9 cellular contexts compared by ENCODE assay signal in the genomic region with DNA sequence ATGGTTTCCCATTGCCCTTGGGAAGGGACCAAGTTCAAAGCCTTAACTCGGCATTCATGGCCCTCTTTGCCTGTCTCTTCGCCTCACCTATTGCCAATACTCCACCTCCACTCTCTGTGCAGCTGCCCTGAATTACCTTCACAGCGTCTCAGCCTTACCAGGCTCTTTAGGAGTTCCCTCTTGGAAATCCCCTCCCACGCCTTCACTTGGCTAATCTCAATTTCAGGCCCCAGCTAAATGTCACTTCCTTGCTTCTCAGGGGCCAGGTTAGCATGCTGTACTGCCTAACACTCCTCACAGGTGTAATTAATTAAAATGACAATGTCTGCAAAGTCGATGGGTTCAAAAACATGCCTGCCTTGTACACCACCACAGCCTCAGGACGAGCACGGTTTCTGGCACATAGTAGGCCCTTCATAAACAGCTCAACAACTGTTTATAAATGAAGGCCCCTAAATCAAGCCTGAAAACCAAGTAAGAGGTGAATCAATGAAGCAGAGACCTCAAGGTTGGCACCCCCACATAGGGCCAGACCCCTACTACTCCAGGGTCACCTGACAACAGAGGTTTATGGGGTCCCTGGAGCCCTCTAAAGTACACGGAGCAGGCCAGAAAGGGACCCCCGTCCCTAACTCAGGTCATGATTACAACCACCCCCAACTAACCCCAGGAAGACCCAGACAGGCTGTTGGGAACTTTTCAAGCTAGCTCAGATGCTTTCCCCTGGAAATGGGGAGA. TPM values are rescaled to one million over a fixed set of nuclear protein-coding genes. Genes with fewer than 3 reads are reported as not detected.
DNase-seq lines count a peak whose midpoint lies in the region; ATAC-seq and TF ChIP-seq lines count a peak whose summit lies in the region.
"Had no signal": no experiment of that assay in that cellular context is flagged by ENCODE, and none has a peak within 500 bp of the region (broad histone marks: within the 10 kb centered on the region; RNA-seq: fewer than 3 reads in every experiment).

No MANE protein-coding gene starts in this region.

- no peaks in the 10 kb centered on the region for H3K9me3 ChIP-seq in right lobe of liver
- H3K9me3 ChIP-seq in thymus (ENCODE audit: control insufficient read depth) = no peaks in the 10 kb centered on the region

- DNase-seq in activated effector memory CD4-positive, alpha-beta T cell treated with anti-CD3 and anti-CD28 coated beads, Interleukin-2, amount 50 U/mL, for 16 hours = peak; percentile 66
- no peak for DNase-seq in activated effector memory CD4-positive, alpha-beta T cell treated with Interleukin-2 at 50 U/mL for 16 hours
- DNase-seq in activated T-helper 1 cell treated with anti-CD3 and anti-CD28 coated beads, Interleukin-12 subunit alpha, Interleukin-12 subunit beta, Interleukin-2, Interleukin-4 antibody, amounts not matched to agents 30 ng/mL and 10 ng/mL and 1 ng/mL, durations not matched to agents 14 hours and 24 hours and 36 hours (ENCODE audit: low spot score) = peak; percentile 19
- DNase-seq in right lobe of liver (no peak), RKO (ENCODE audit: low spot score) (no peak), dermis blood vessel endothelial cell (no peak)

- H3K27ac ChIP-seq in right lobe of liver (peak overlapping the region in 2 of 3 donors; percentile 54 to 76), thymus (ENCODE audit: low read depth) (peak overlapping the region; percentile 47)

- no peak overlapping the region for H3K4me3 ChIP-seq in right lobe of liver
- no peak overlapping the region for H3K4me3 ChIP-seq in thymus (ENCODE audit: low read length)

- WGBS in right lobe of liver (ENCODE audit: insufficient coverage, low coverage, low lambda C conversion rate, missing lambda C conversion rate) = 81% methylated on average over 9 of the region's 9 CpGs
- 86% methylated on average over 9 of the region's 9 CpGs for WGBS in thymus

- H3K36me3 Mint-ChIP-seq in activated T-helper 1 cell treated with anti-CD3 and anti-CD28 coated beads, Interleukin-12 subunit alpha, Interleukin-12 subunit beta, Interleukin-2, Interleukin-4 antibody, amounts not matched to agents 30 ng/mL and 10 ng/mL and 1 ng/mL, durations not matched to agents 14 hours and 24 hours and 36 hours (ENCODE audit: low read depth) = peaks cover 5% of the 10 kb centered on the region

- H3K4me1 Mint-ChIP-seq in activated T-helper 1 cell treated with anti-CD3 and anti-CD28 coated beads, Interleukin-12 subunit alpha, Interleukin-12 subunit beta, Interleukin-2, Interleukin-4 antibody, amounts not matched to agents 30 ng/mL and 10 ng/mL and 1 ng/mL, durations not matched to agents 14 hours and 24 hours and 36 hours (ENCODE audit: low read depth) = peaks cover 69% of the 10 kb centered on the region

- peaks cover 3% of the 10 kb centered on the region for H3K27me3 Mint-ChIP-seq in activated T-helper 1 cell treated with anti-CD3 and anti-CD28 coated beads, Interleukin-12 subunit alpha, Interleukin-12 subunit beta, Interleukin-2, Interleukin-4 antibody, amounts not matched to agents 30 ng/mL and 10 ng/mL and 1 ng/mL, durations not matched to agents 14 hours and 24 hours and 36 hours (ENCODE audit: insufficient read depth)

- intact Hi-C loops in activated T-helper 1 cell treated with anti-CD3 and anti-CD28 coated beads, Interleukin-12 subunit alpha, Interleukin-12 subunit beta, Interleukin-2, Interleukin-4 antibody, amounts not matched to agents 30 ng/mL and 10 ng/mL and 1 ng/mL, durations not matched to agents 14 hours and 24 hours and 36 hours (cut with micrococcal nuclease) = loop anchor here (1.0 to 10.0 kb wide), 4 partner anchors 11 to 550 kb away; partner anchors contain the start of genes EEF2K and POLR3E
- intact Hi-C loops in right lobe of liver (cut with DNase I) = no loop called here

- no peaks in the 10 kb centered on the region for H3K36me3 ChIP-seq in right lobe of liver
- no peaks in the 10 kb centered on the region for H3K36me3 ChIP-seq in thymus (ENCODE audit: control insufficient read depth, insufficient read depth)

- peak overlapping the region; percentile 83 for H3K4me3 Mint-ChIP-seq in activated T-helper 1 cell treated with anti-CD3 and anti-CD28 coated beads, Interleukin-12 subunit alpha, Interleukin-12 subunit beta, Interleukin-2, Interleukin-4 antibody, amounts not matched to agents 30 ng/mL and 10 ng/mL and 1 ng/mL, durations not matched to agents 14 hours and 24 hours and 36 hours

- peaks cover 0 to 14% (median 4%) of the 10 kb centered on the region in 4 donors for H3K4me1 ChIP-seq in right lobe of liver
- H3K4me1 ChIP-seq in thymus (ENCODE audit: control insufficient read depth, insufficient read depth, low read length) = peaks cover 14% of the 10 kb centered on the region

- ATAC-seq in right lobe of liver = no peak
- no peak for ATAC-seq in esophagus mucosa

- no peak for TF ChIP-seq CTCF in right lobe of liver (IDR thresholded peaks at IDR 0.05)

- H3K27me3 ChIP-seq in right lobe of liver = no peaks in the 10 kb centered on the region
- no peaks in the 10 kb centered on the region for H3K27me3 ChIP-seq in thymus (ENCODE audit: control insufficient read depth, insufficient read depth)

- no peaks in the 10 kb centered on the region for H3K9me3 Mint-ChIP-seq in activated T-helper 1 cell treated with anti-CD3 and anti-CD28 coated beads, Interleukin-12 subunit alpha, Interleukin-12 subunit beta, Interleukin-2, Interleukin-4 antibody, amounts not matched to agents 30 ng/mL and 10 ng/mL and 1 ng/mL, durations not matched to agents 14 hours and 24 hours and 36 hours

- TF ChIP-seq POLR2A in right lobe of liver (IDR thresholded peaks at IDR 0.05) = no peak

- peak overlapping the region; percentile 95 for H3K27ac Mint-ChIP-seq in activated T-helper 1 cell treated with anti-CD3 and anti-CD28 coated beads, Interleukin-12 subunit alpha, Interleukin-12 subunit beta, Interleukin-2, Interleukin-4 antibody, amounts not matched to agents 30 ng/mL and 10 ng/mL and 1 ng/mL, durations not matched to agents 14 hours and 24 hours and 36 hours

RNA-seq across cellular contexts. Expression of gene EEF2K, which starts 11.2 kb away (rescaled TPM):
- total RNA-seq in activated T-helper 1 cell treated with anti-CD3 and anti-CD28 coated beads, Interleukin-12 subunit alpha, Interleukin-12 subunit beta, Interleukin-2, Interleukin-4 antibody, amounts not matched to agents 30 ng/mL and 10 ng/mL and 1 ng/mL, durations not matched to agents 14 hours and 24 hours and 36 hours = 28.3 and 30.5 TPM in 2 replicates
- total RNA-seq in right lobe of liver (10 to 100 TPM in 5 of 6 experiments, 1 to 10 TPM in 1; 10.0 to 17.5 (median 11.5) TPM), dermis blood vessel endothelial cell (44.1 and 59.6 TPM in 2 replicates), esophagus mucosa (15.1 TPM)
- polyA plus RNA-seq in thymus = 8.6 TPM

RNA-seq across cellular contexts. Expression of gene SDR42E2, which starts 32.6 kb away (rescaled TPM):
- total RNA-seq in activated T-helper 1 cell treated with anti-CD3 and anti-CD28 coated beads, Interleukin-12 subunit alpha, Interleukin-12 subunit beta, Interleukin-2, Interleukin-4 antibody, amounts not matched to agents 30 ng/mL and 10 ng/mL and 1 ng/mL, durations not matched to agents 14 hours and 24 hours and 36 hours = not detected in 2 replicates
- total RNA-seq in right lobe of liver (not detected), dermis blood vessel endothelial cell (not detected in 2 replicates), esophagus mucosa (not detected)
- 0.14 TPM for polyA plus RNA-seq in thymus
- total RNA-seq: H4 had no signal

Comparison
In these comparisons a context has a peak if more than half of its experiments do, and no peak if none do; other contexts are left out.
1. DNase-seq: peak in activated effector memory CD4-positive, alpha-beta T cell treated with anti-CD3 and anti-CD28 coated beads, Interleukin-2, amount 50 U/mL, for 16 hours (single experiment) and activated T-helper 1 cell treated with anti-CD3 and anti-CD28 coated beads, Interleukin-12 subunit alpha, Interleukin-12 subunit beta, Interleukin-2, Interleukin-4 antibody, amounts not matched to agents 30 ng/mL and 10 ng/mL and 1 ng/mL, durations not matched to agents 14 hours and 24 hours and 36 hours (single experiment); none in activated effector memory CD4-positive, alpha-beta T cell treated with Interleukin-2 at 50 U/mL for 16 hours (single experiment), right lobe of liver (0 of 3), RKO (single experiment) and dermis blood vessel endothelial cell (single experiment).